ENCODE assay signal across 8 cellular contexts in the genomic region with DNA sequence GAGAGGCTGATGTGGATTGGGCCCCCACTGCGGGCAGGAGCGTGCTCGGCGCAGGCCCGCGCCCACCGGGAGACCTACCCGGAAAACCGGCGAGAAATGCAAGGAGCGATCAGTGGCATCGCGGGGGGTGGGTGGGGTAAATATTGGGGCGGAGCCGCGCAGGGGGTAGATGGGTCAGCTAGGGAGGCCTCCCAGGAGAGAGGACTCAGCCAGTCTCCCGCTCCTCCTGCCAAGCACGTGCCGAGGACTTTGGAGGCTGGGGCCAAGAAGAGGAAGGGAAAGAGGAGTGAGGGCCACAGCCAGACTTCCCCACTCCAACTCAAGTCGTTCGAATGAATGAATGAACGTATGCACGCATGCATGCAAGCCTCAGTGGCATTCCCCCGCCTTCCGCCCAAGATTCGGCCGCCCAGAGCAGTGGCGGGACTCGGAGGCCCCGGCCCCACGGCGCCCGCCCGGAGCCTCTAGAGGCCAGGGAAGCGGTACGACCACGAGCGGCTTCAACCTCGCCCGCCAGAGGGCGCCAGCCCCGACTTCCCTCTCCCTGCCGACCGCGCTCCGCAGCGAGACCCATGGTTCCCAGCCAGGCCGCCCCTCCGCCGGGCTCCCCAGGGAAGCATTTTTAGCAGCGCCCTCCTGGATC.
DNase-seq lines count a peak whose midpoint lies in the region; ATAC-seq lines count a peak whose summit lies in the region.

No MANE protein-coding gene starts in this region.

- DNase-seq in NCI-H2029 (lab: John Stamatoyannopoulos, UW) (peak; percentile 7), NCI-H2029 treated with DMSO at 0.1 percent for 48 hours (lab: John Stamatoyannopoulos, UW) (no peak), HuH-7 (ENCODE audit: low spot score) (peak; percentile 85), islet precursor cell (peak; percentile 90)
- peak; percentile 90 for DNase-seq in activated CD4-positive, CD25-positive, alpha-beta regulatory T cell treated with anti-CD3 and anti-CD28 coated beads, Interleukin-2, amount 50 U/mL, for 72 hours
- peak; percentile 75 for DNase-seq in central memory CD4-positive, alpha-beta T cell
- peak; percentile 88 for DNase-seq in stimulated activated CD4-positive, alpha-beta T cell treated with anti-CD3 and anti-CD28 coated beads, Interleukin-12 subunit alpha, Interleukin-12 subunit beta, amount 100 ng/mL, for 4 hours

- no peak for ATAC-seq in GM18519 (IDR thresholded peaks at IDR 0.05; ENCODE audit: low FRiP score, unreplicated experiment)
